8 cellular contexts compared by ENCODE assay signal in the genomic region with DNA sequence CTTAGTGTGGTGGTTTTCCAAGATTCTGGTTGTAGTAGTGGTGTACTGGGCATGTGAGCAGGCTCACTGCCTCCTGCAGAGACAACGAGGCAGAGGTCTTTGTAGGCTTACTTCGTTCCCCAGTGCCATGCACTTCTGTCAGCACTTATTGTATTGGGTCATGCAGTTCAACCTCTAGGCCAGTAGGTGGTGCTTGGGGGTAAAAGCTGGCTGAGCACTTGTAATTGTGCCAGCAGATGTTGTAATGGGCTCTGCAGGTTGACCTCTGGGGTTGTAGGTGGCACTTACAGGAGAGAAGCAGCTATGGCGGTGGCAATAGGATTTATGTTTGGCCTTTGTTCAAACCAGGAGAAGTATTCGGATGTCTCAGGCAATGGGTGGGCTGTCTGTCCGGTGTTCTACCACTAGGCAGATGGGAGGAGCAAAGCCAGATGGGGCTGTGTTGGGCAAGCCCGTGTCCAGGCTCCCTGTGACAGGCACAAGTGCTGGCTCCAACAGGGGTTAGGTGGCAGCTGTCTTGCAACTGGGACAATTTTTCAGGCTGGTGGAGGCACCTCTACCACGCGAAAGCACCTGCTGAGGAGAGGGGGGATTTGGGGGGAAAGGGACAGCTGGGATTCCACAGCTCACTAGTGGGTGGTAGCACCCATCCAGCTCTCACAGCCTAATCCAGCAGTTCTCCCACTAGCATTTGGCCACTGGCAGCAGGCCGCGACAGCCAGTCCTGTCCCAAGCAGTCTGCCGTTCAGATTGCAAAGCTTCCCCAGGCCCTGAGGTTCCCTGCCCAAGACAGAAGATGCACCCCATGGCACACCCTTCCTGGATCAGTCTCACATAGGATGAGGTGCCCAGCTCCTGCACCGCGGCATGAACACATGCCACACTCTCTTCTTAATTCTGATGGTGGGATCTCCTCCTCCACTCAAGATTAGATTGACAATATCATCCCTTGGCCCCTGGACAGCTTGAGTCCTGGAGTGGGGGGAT.
DNase-seq lines count a peak whose midpoint lies in the region; ATAC-seq and TF ChIP-seq lines count a peak whose summit lies in the region.

No MANE protein-coding gene starts in this region.

- TF ChIP-seq CTCF in GM06990 (IDR thresholded peaks at IDR 0.05; ENCODE audit: insufficient read depth, low read length, poor library complexity, severe bottlenecking) = peak; percentile 91

- H3K27me3 ChIP-seq in GM06990 (replicated peaks; ENCODE audit: control insufficient read depth, insufficient read depth, low read length) (peaks cover 1% of the 10 kb centered on the region; the same call in 1 of the 2 replicates), NT2/D1 (ENCODE audit: insufficient read depth, insufficient read length) (no peaks in the 10 kb centered on the region)

- H3K4me3 ChIP-seq in GM06990 (replicated peaks; ENCODE audit: low read depth, low read length) = no peak overlapping the region
- no peak overlapping the region for H3K4me3 ChIP-seq in NT2/D1 (ENCODE audit: insufficient read length, low read depth)

- H3K9ac ChIP-seq in NT2/D1 (ENCODE audit: insufficient read length, low read depth) = no peak overlapping the region

- intact Hi-C loops in posterior vena cava (cut with DNase I) = loop anchor here (2.0 to 10.0 kb wide), 3 partner anchors 39 to 369 kb away; no protein-coding TSS in a partner anchor

- H3K9me3 ChIP-seq in NT2/D1 (ENCODE audit: insufficient read depth, low read length) = no peaks in the 10 kb centered on the region; the same call in 1 of the 2 replicates

- peaks cover 2% of the 10 kb centered on the region for H3K4me1 ChIP-seq in NT2/D1 (ENCODE audit: insufficient read depth, insufficient read length)

- ATAC-seq in GM21717 (IDR thresholded peaks at IDR 0.05; ENCODE audit: unreplicated experiment) = peak; percentile 99

- DNase-seq in GM06990 (ENCODE audit: extremely low read depth, insufficient read length) (no peak), HT-29 (ENCODE audit: low spot score) (peak; percentile 68), NT2/D1 (ENCODE audit: low read depth, low spot score) (peak; percentile 67), glomerular visceral epithelial cell (ENCODE audit: extremely low spot score) (peak; percentile 53), posterior vena cava (ENCODE audit: low spot score) (peak; percentile 74), NCI-H128 (lab: John Stamatoyannopoulos, UW; ENCODE audit: unreplicated experiment) (no peak)
- DNase-seq in activated T-cell treated with anti-CD3 and anti-CD28 coated beads, Interleukin-2, amount 50 U/mL, for 48 hours = peak; percentile 50 to 52

- no peaks in the 10 kb centered on the region for H3K36me3 ChIP-seq in GM06990 (ENCODE audit: control insufficient read depth, insufficient read depth, low read length)
- no peaks in the 10 kb centered on the region for H3K36me3 ChIP-seq in NT2/D1 (ENCODE audit: insufficient read depth, insufficient read length, low read length)

Comparison
In these comparisons a context has a peak if more than half of its experiments do, and no peak if none do; other contexts are left out.
1. DNase-seq: peak in HT-29 (single experiment), NT2/D1 (single experiment), activated T-cell treated with anti-CD3 and anti-CD28 coated beads, Interleukin-2, amount 50 U/mL, for 48 hours (2 of 2), glomerular visceral epithelial cell (single experiment) and posterior vena cava (single experiment); none in GM06990 (single experiment) and NCI-H128 (single experiment).